ENCODE assay signal across 17 cellular contexts in the genomic region with DNA sequence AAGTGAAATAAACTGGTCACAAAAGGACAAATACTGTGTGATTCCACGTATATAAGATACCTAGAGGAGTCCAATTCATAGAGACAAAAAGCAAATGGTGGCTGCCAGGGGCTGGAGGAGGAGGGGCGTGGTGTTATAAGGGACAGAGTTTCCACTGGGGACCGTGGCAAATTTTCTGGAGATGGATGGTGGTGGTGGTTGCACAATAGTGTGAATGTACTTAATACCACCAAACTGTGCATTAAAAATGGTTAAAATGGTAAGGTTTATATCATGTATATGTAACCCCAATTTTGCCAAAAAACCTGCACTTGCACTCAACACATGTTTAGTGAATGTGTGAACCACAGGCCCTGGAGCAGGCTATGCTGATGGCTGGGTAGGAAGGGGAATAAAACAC.
"Had no signal": no experiment of that assay in that cellular context is flagged by ENCODE, and none has a peak within 500 bp of the region (broad histone marks: within the 10 kb centered on the region; RNA-seq: fewer than 3 reads in every experiment).

No MANE protein-coding gene starts in this region.

- H3K9me3 ChIP-seq: esophagus muscularis mucosa, gastrocnemius medialis, sigmoid colon, uterus had no signal

- ATAC-seq: effector memory CD8-positive, alpha-beta T cell; gastrocnemius medialis; heart right ventricle; left lobe of liver; mucosa of descending colon; natural killer cell had no signal

- H3K36me3 ChIP-seq: esophagus muscularis mucosa, gastrocnemius medialis, heart right ventricle, sigmoid colon, uterus had no signal

- DNase-seq: effector memory CD8-positive, alpha-beta T cell; gastrocnemius medialis; heart right ventricle; islet precursor cell; mammary epithelial cell; mucosa of descending colon; natural killer cell; occipital lobe; sigmoid colon; stimulated activated CD4-positive, alpha-beta T cell treated with anti-CD3 and anti-CD28 coated beads, Interleukin-12 subunit alpha, Interleukin-12 subunit beta, amount 100 ng/mL, for 4 hours; stimulated activated naive CD4-positive, alpha-beta T cell treated with Interleukin-2 at 50 U/mL for 16 hours; trophoblast cell; uterus had no signal

- H3K4me1 ChIP-seq: uterus had no signal

- H3K27me3 ChIP-seq: esophagus muscularis mucosa, gastrocnemius medialis, heart right ventricle, sigmoid colon, uterus had no signal

- H3K27me3 Mint-ChIP-seq: effector memory CD8-positive, alpha-beta T cell had no signal

- H3K9me3 Mint-ChIP-seq: natural killer cell had no signal

- H3K27ac Mint-ChIP-seq: effector memory CD8-positive, alpha-beta T cell; natural killer cell had no signal

- H3K27ac ChIP-seq: epithelial cell of prostate, esophagus muscularis mucosa, gastrocnemius medialis, heart right ventricle, sigmoid colon, skin epidermis, uterus had no signal

- H3K4me3 ChIP-seq: esophagus muscularis mucosa, gastrocnemius medialis, heart right ventricle, mucosa of descending colon, sigmoid colon, skin epidermis, uterus had no signal

- H3K4me3 Mint-ChIP-seq: natural killer cell had no signal
